8 cellular contexts compared by ENCODE assay signal in the genomic region with DNA sequence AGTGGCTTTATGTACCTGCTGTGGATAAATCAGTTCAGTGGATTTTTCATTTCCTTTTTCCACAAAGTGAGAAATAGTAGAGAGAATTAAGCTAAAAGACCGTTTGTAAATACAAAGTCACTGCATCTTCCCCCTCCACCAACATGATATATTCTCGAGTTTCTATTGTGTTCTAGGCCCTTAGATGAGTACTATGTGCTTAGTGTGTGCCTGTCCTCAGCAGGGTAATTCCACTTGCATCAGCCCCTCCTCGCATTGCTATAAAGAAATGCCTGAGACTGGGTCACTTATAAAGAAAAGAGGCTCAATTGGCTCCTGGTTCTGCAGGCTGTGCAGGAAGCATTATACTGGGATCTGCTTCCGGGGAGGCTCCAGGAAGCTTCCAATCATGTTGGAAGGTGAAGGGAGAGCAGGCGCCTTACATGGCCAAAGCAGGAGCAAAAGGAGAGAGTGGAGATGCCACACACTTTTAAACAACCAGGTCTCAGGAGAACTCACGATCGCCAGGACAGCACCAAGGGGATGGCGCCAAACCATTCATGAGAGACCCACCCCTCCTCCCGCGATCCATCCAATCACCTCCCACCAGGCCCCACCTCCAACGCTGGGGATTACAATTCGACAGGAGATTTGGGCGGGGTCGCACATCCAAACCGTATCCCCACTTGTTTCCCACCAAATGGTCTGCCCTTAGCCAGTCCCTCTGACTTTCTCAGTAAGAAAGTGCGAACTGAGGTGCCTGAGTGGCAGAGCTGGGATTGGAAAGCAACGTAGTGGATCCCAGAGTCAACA.
A peak's percentile ranks its signal among the peaks of the same experiment; 100 is the strongest.
DNase-seq lines count a peak whose midpoint lies in the region; ATAC-seq and TF ChIP-seq lines count a peak whose summit lies in the region.

No MANE protein-coding gene starts in this region.

- no peak for TF ChIP-seq POLR2A in thyroid gland (IDR thresholded peaks at IDR 0.05)

- H3K9me3 ChIP-seq in thyroid gland = no peaks in the 10 kb centered on the region

- no peak overlapping the region for H3K27ac ChIP-seq in thyroid gland

- DNase-seq in NCI-H82 (lab: John Stamatoyannopoulos, UW) (peak; percentile 70), NCI-H82 treated with DMSO at 0.1 percent for 48 hours (lab: John Stamatoyannopoulos, UW; ENCODE audit: unreplicated experiment) (no peak), astrocyte of the cerebellum (ENCODE audit: low read depth) (no peak), kidney epithelial cell (ENCODE audit: low read depth) (no peak), thyroid gland (peak; percentile 16)
- no peak for DNase-seq in effector CD8-positive, alpha-beta T cell (lab: John Stamatoyannopoulos, UW)

- peaks cover 5 to 8% of the 10 kb centered on the region in 2 donors for H3K4me1 ChIP-seq in thyroid gland

- TF ChIP-seq CTCF in astrocyte of the cerebellum (IDR thresholded peaks at IDR 0.05; ENCODE audit: low read depth, low read length, missing control alignments) (no peak), kidney epithelial cell (IDR thresholded peaks at IDR 0.05; ENCODE audit: insufficient read depth, low read length, poor library complexity, severe bottlenecking) (no peak), thyroid gland (IDR thresholded peaks at IDR 0.05) (no peak)

- in situ Hi-C loops in astrocyte of the cerebellum (cut with HindIII; ENCODE audit: low sequenced_read_pairs) = no loop called here

- no peaks in the 10 kb centered on the region for H3K36me3 ChIP-seq in kidney epithelial cell (ENCODE audit: control insufficient read depth, insufficient read depth, low read length)
- H3K36me3 ChIP-seq in thyroid gland = no peaks in the 10 kb centered on the region

- intact Hi-C loops in thyroid gland (cut with DNase I) = no loop called here

- peaks cover 2% of the 10 kb centered on the region for H3K27me3 ChIP-seq in kidney epithelial cell (ENCODE audit: control insufficient read depth, insufficient read depth, low read length)
- H3K27me3 ChIP-seq in thyroid gland = no peaks in the 10 kb centered on the region

- ATAC-seq in HG03354 (IDR thresholded peaks at IDR 0.05; ENCODE audit: poor library complexity, severe bottlenecking, unreplicated experiment) (peak; percentile 31), HG02970 (IDR thresholded peaks at IDR 0.05; ENCODE audit: low FRiP score, unreplicated experiment) (no peak)

- peak overlapping the region; percentile 51 for H3K4me3 ChIP-seq in astrocyte of the cerebellum (ENCODE audit: low read depth, low read length)
- peak overlapping the region; percentile 39 for H3K4me3 ChIP-seq in kidney epithelial cell (ENCODE audit: low read depth, low read length)
- peak overlapping the region in 1 of 3 donors; percentile 12 for H3K4me3 ChIP-seq in thyroid gland (replicated peaks in 1 of 3)

- WGBS in thyroid gland, 2 donors = 37% methylated on average over 17 of the region's 17 CpGs

Comparison
In these comparisons a context has a peak if more than half of its experiments do, and no peak if none do; other contexts are left out.
1. DNase-seq: peak in NCI-H82 (single experiment) and thyroid gland (2 of 2); none in NCI-H82 treated with DMSO at 0.1 percent for 48 hours (single experiment), astrocyte of the cerebellum (single experiment), kidney epithelial cell (single experiment) and effector CD8-positive, alpha-beta T cell (single experiment).